In the genomic region with DNA sequence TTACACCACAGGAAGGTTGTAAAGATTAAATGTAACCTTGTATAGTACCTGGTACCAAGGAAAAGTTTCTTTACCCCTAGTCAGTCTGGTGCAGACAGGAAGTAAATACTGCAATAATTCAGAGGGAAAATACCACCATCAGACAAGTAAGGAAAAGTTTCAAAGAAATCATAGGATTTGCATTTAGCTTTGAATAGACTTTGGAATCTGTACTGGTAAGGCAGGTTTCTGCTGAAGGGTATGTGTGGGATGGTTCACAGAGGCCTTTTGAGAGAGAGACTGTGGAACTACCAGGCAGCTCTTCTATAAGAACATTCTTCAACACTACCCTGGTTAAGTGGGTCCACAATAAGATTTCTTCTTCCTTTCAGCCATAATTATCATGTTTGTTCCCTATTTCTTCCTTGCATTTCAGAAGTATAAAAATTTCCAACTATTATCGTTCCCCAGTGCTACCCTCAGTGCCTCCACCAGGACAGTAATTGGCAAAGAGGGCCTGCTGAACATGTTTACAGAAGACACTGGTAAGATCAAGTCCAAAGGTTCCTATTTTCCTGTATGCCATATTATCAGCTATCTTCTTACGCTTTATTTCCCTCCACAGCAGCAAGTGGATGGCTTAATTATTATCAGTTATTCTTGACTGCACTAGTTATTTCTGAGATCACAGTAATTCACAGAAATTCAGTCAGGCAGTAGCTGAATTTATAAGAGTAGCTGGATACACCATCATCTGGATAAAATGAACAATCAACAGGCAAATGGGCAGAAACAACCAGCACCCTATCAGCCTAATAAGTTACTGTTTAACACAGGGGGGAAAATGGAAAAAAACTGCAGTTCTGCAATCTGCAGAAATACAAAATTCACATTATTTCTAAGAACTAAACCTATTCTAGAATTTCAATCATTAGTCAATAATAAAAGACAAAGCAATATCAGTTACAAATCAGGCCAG, we compare ENCODE assay signal across 19 cellular contexts. TPM values are rescaled to one million over a fixed set of nuclear protein-coding genes. Genes with fewer than 3 reads are reported as not detected.
DNase-seq lines count a peak whose midpoint lies in the region; ATAC-seq, FAIRE-seq and TF ChIP-seq lines count a peak whose summit lies in the region.
"Had no signal": no experiment of that assay in that cellular context is flagged by ENCODE, and none has a peak within 500 bp of the region (broad histone marks: within the 10 kb centered on the region; RNA-seq: fewer than 3 reads in every experiment).

No MANE protein-coding gene starts in this region.

- H3K9me3 Mint-ChIP-seq in Calu3 (ENCODE audit: low read depth, unreplicated experiment): no peaks in the 10 kb centered on the region
- no peaks in the 10 kb centered on the region for H3K9me3 Mint-ChIP-seq in stimulated activated effector memory CD8-positive, alpha-beta T cell treated with anti-CD3 and anti-CD28 coated beads, Interleukin-12 subunit alpha, Interleukin-12 subunit beta, amount 100 ng/mL, for 72 hours
- H3K9me3 Mint-ChIP-seq: activated naive CD4-positive, alpha-beta T cell treated with anti-CD3 and anti-CD28 coated beads, Interleukin-2, amount 10 ng/mL, durations not matched to agents 7 days and 5 days; naive thymus-derived CD4-positive, alpha-beta T cell had no signal

- POLR2A ChIA-PET in HepG2 (lab: Yijun Ruan, JAX): interaction anchor here (0.6 to 1.4 kb wide), 2 partner anchors 9 to 49 kb away, joined by 3 to 4 read pairs; partner anchors contain the start of gene PITPNB

- no peak for TF ChIP-seq POLR2A in HepG2 (IDR thresholded peaks at IDR 0.05; ENCODE audit: insufficient read depth in 1 of 2, low read depth in 2 of 2, low read length in 2 of 2)

- H3K27me3 ChIP-seq in HepG2 (ENCODE audit: control insufficient read depth in 1 of 2, insufficient read depth in 2 of 2, low read length in 2 of 2) (no peaks in the 10 kb centered on the region), SJCRH30 (no peaks in the 10 kb centered on the region)

- peaks cover 44% of the 10 kb centered on the region for H3K36me3 Mint-ChIP-seq in Calu3 (ENCODE audit: insufficient read depth, unreplicated experiment)
- H3K36me3 Mint-ChIP-seq in stimulated activated effector memory CD8-positive, alpha-beta T cell treated with anti-CD3 and anti-CD28 coated beads, Interleukin-12 subunit alpha, Interleukin-12 subunit beta, amount 100 ng/mL, for 72 hours: peaks cover 91% of the 10 kb centered on the region

- no peak for TF ChIP-seq RAD21 in HepG2 (CRISPR knock-in tag; IDR thresholded peaks at IDR 0.05)

- in situ Hi-C loops in HepG2 (cut with HindIII; ENCODE audit: extremely low pct_ligation_motif_present, low pct_unique_long_range_greater_than_20kb): no loop called here

- peaks cover 68% of the 10 kb centered on the region for H3K4me1 ChIP-seq in HepG2 (ENCODE audit: insufficient read depth, low read length)
- H3K4me1 ChIP-seq in SJCRH30: peaks cover 21% of the 10 kb centered on the region
- H3K4me1 ChIP-seq: prostate gland had no signal

- no peak for TF ChIP-seq CTCF in Calu3 (IDR thresholded peaks at IDR 0.05; ENCODE audit: unreplicated experiment)
- no peak for TF ChIP-seq CTCF in HepG2 (CRISPR knock-in tag; IDR thresholded peaks at IDR 0.05)

- H3K4me2 ChIP-seq in HepG2 (ENCODE audit: low read depth, low read length): peak overlapping the region; percentile 68
- H3K4me2 ChIP-seq: SK-N-SH had no signal

- ATAC-seq in HepG2 (peak; percentile 94), GM21367 (IDR thresholded peaks at IDR 0.05; ENCODE audit: unreplicated experiment) (no peak)
- ATAC-seq in stimulated activated effector memory CD8-positive, alpha-beta T cell treated with anti-CD3 and anti-CD28 coated beads, Interleukin-12 subunit alpha, Interleukin-12 subunit beta, amount 100 ng/mL, for 72 hours: no peak
- ATAC-seq: naive thymus-derived CD4-positive, alpha-beta T cell had no signal

- TF ChIP-seq EP300 in HepG2 (IDR thresholded peaks at IDR 0.05; ENCODE audit: low read depth in 2 of 2, low read length in 2 of 2): peak in 1 of 2 experiments; percentile 14; a peak in 1 of 4 replicates
- TF ChIP-seq EP300 in HepG2 (CRISPR knock-in tag; IDR thresholded peaks at IDR 0.05; ENCODE audit: borderline replicate concordance): no peak

- H3K4me3 Mint-ChIP-seq in Calu3 (ENCODE audit: low read depth, unreplicated experiment): peak overlapping the region; percentile 8
- no peak overlapping the region for H3K4me3 Mint-ChIP-seq in stimulated activated effector memory CD8-positive, alpha-beta T cell treated with anti-CD3 and anti-CD28 coated beads, Interleukin-12 subunit alpha, Interleukin-12 subunit beta, amount 100 ng/mL, for 72 hours
- H3K4me3 Mint-ChIP-seq: activated naive CD4-positive, alpha-beta T cell treated with anti-CD3 and anti-CD28 coated beads, Interleukin-2, amount 10 ng/mL, durations not matched to agents 7 days and 5 days; naive thymus-derived CD4-positive, alpha-beta T cell had no signal

- FAIRE-seq in HepG2 (lab: Jason Lieb, UNC): peak; percentile 66
- FAIRE-seq: bronchial epithelial cell had no signal

- peaks cover 4 to 27% of the 10 kb centered on the region in 2 experiments; a peak in 4 of 5 replicates for H3K36me3 ChIP-seq in HepG2 (replicated peaks in 1 of 2; ENCODE audit: control insufficient read depth in 1 of 2, insufficient read depth in 2 of 2, low read length in 2 of 2)
- peaks cover 53% of the 10 kb centered on the region for H3K36me3 ChIP-seq in SJCRH30
- H3K36me3 ChIP-seq: prostate gland had no signal

- H3K79me2 ChIP-seq in HepG2 (ENCODE audit: insufficient read depth, low read length): peaks cover 11% of the 10 kb centered on the region

- no peaks in the 10 kb centered on the region for H3K27me3 Mint-ChIP-seq in Calu3 (ENCODE audit: unreplicated experiment)
- H3K27me3 Mint-ChIP-seq: activated naive CD4-positive, alpha-beta T cell treated with anti-CD3 and anti-CD28 coated beads, Interleukin-2, amount 10 ng/mL, durations not matched to agents 7 days and 5 days; naive thymus-derived CD4-positive, alpha-beta T cell had no signal

- BruUV-seq in Calu3 (replicated peaks; lab: Mats Ljungman, UMichigan) (no TSS peak), HepG2 (replicated peaks; lab: Mats Ljungman, UMichigan) (TSS peak; percentile 90)

- peak; percentile 37 for DNase-seq in Calu3
- DNase-seq in amniotic epithelial cell (ENCODE audit: low read depth): peak; percentile 45
- peak; percentile 68 for DNase-seq in HepG2 (ENCODE audit: low spot score)
- DNase-seq in stimulated activated effector memory CD8-positive, alpha-beta T cell treated with anti-CD3 and anti-CD28 coated beads, Interleukin-12 subunit alpha, Interleukin-12 subunit beta, amount 100 ng/mL, for 72 hours (ENCODE audit: low spot score in 2 of 2): no peak
- DNase-seq in NCI-H1694 (lab: John Stamatoyannopoulos, UW): no peak
- no peak for DNase-seq in SJCRH30
- DNase-seq: activated CD4-positive, alpha-beta T cell treated with anti-CD3 and anti-CD28 coated beads for 48 hours; activated CD8-positive, alpha-beta memory T cell treated with anti-CD3 and anti-CD28 coated beads, Interleukin-2, amount 50 U/mL, for 4 hours; activated naive CD4-positive, alpha-beta T cell treated with anti-CD3 and anti-CD28 coated beads, Interleukin-2, amount 10 ng/mL, durations not matched to agents 7 days and 5 days; AML-193; effector CD4-positive, alpha-beta T cell; hippocampal formation; naive thymus-derived CD4-positive, alpha-beta T cell; NCI-H187 treated with DMSO at 0.1 percent for 48 hours; NCI-H524; SK-N-SH had no signal

- CTCF ChIA-PET in Calu3 (lab: Charles Lee) (interaction anchor here (0.5 to 1.0 kb wide), 3 partner anchors 13 to 336 kb away, joined by 3 to 7 read pairs (median 3); no protein-coding TSS in a partner anchor), HepG2 (lab: Yijun Ruan, JAX; ENCODE audit: low intra/inter-chr PET ratio, low total read pairs) (interaction anchor here (0.6 kb wide), 1 partner anchor 10 kb away, joined by 3 read pairs; no protein-coding TSS in a partner anchor)

- 12% methylated on average over 2 of the region's 2 CpGs for WGBS in HepG2 (ENCODE audit: low lambda C conversion rate)

- H2AFZ ChIP-seq in HepG2 (ENCODE audit: low read length): no peak overlapping the region

- H3K27ac ChIP-seq in HepG2 (ENCODE audit: extremely low read length, insufficient read depth, low read length): peak overlapping the region; percentile 78
- no peak overlapping the region for H3K27ac ChIP-seq in SJCRH30
- H3K27ac ChIP-seq: prostate gland had no signal

- no peaks in the 10 kb centered on the region for H3K9me3 ChIP-seq in HepG2 (ENCODE audit: low read length)
- H3K9me3 ChIP-seq in SJCRH30 (replicated peaks): no peaks in the 10 kb centered on the region
- H3K9me3 ChIP-seq: prostate gland, SK-N-SH had no signal

- H3K27ac Mint-ChIP-seq in Calu3 (ENCODE audit: unreplicated experiment): peak overlapping the region; percentile 95
- peak overlapping the region; percentile 64 for H3K27ac Mint-ChIP-seq in stimulated activated effector memory CD8-positive, alpha-beta T cell treated with anti-CD3 and anti-CD28 coated beads, Interleukin-12 subunit alpha, Interleukin-12 subunit beta, amount 100 ng/mL, for 72 hours
- H3K27ac Mint-ChIP-seq: activated naive CD4-positive, alpha-beta T cell treated with anti-CD3 and anti-CD28 coated beads, Interleukin-2, amount 10 ng/mL, durations not matched to agents 7 days and 5 days had no signal

- H3K4me3 ChIP-seq in HepG2 (replicated peaks in 1 of 3; ENCODE audit: insufficient read depth in 1 of 3, low read depth in 2 of 3, low read length in 3 of 3) (peak overlapping the region in 2 of 3 experiments; percentile 20 to 26; a peak in 4 of 6 replicates), SJCRH30 (no peak overlapping the region)
- H3K4me3 ChIP-seq: prostate gland had no signal

- H3K4me1 Mint-ChIP-seq in Calu3 (ENCODE audit: low read depth, unreplicated experiment): peaks cover 60% of the 10 kb centered on the region
- H3K4me1 Mint-ChIP-seq in stimulated activated effector memory CD8-positive, alpha-beta T cell treated with anti-CD3 and anti-CD28 coated beads, Interleukin-12 subunit alpha, Interleukin-12 subunit beta, amount 100 ng/mL, for 72 hours: peaks cover 46% of the 10 kb centered on the region

- intact Hi-C loops in Calu3 (cut with micrococcal nuclease; ENCODE audit: unreplicated experiment): no loop called here
- intact Hi-C loops in HepG2 (cut with micrococcal nuclease; ENCODE audit: unreplicated experiment): no loop called here

- no peaks in the 10 kb centered on the region for H4K20me1 ChIP-seq in HepG2 (ENCODE audit: insufficient read depth, low read length)

- peak overlapping the region; percentile 32 for H3K9ac ChIP-seq in HepG2 (ENCODE audit: insufficient read depth, low read depth, low read length)
- H3K9ac ChIP-seq: SK-N-SH had no signal

RNA-seq across cellular contexts. Expression of gene PITPNB, which starts 48.5 kb away (rescaled TPM):
- 136 and 154 TPM in 2 replicates for total RNA-seq in Calu3 (2022)
- total RNA-seq in HepG2 (2016; rRNA removed; fragmentation: Illumina TruSeq; extraction: Trizol): 17.0 and 40.7 TPM in 2 replicates
- 23.7 and 24.5 TPM in 2 replicates for total RNA-seq in HepG2 (2016; cell fraction: cytosol; rRNA removed; fragmentation: Illumina TruSeq; extraction: Trizol; ENCODE audit: low read depth)
- 17.3 and 36.3 TPM in 2 replicates for total RNA-seq in HepG2 (2016; cell fraction: insoluble cytoplasmic fraction; rRNA removed; fragmentation: Illumina TruSeq; extraction: Trizol)
- total RNA-seq in HepG2 (2016; cell fraction: membrane; rRNA removed; fragmentation: Illumina TruSeq; extraction: Trizol): 17.7 and 19.6 TPM in 2 replicates
- total RNA-seq in HepG2 (2016; cell fraction: nucleus; rRNA removed; fragmentation: Illumina TruSeq; extraction: Trizol): 30.0 and 32.6 TPM in 2 replicates
- 28.1 and 30.1 TPM in 2 replicates for polyA plus RNA-seq in HepG2 (2011; rRNA removed)
- polyA plus RNA-seq in HepG2 (2011; cell fraction: cytosol; rRNA removed): 12.4 and 18.9 TPM in 2 replicates
- 12.4 and 19.6 TPM in 2 replicates for polyA plus RNA-seq in HepG2 (2011; cell fraction: nucleus; rRNA removed)
- polyA plus RNA-seq in HepG2 (2012): 34.7 and 41.5 TPM in 2 replicates
- polyA plus RNA-seq in HepG2 (2016; cell fraction: cytosol; fragmentation: Illumina TruSeq; extraction: Trizol; ENCODE audit: low read depth): 4.7 and 4.8 TPM in 2 replicates
- polyA plus RNA-seq in HepG2 (2016; cell fraction: insoluble cytoplasmic fraction; fragmentation: Illumina TruSeq; extraction: Trizol; ENCODE audit: low read depth): 82.4 and 83.3 TPM in 2 replicates
- polyA plus RNA-seq in HepG2 (2016; cell fraction: membrane; fragmentation: Illumina TruSeq; extraction: Trizol; ENCODE audit: low read depth): 12.6 and 14.2 TPM in 2 replicates
- 48.7 and 48.8 TPM in 2 replicates for polyA plus RNA-seq in HepG2 (2016; cell fraction: nucleus; fragmentation: Illumina TruSeq; extraction: Trizol; ENCODE audit: insufficient read depth, low read depth)
- 19.2 and 28.5 TPM in 2 replicates for polyA minus RNA-seq in HepG2 (2011; rRNA and poly(A)+ RNA removed; ENCODE audit: low replicate concordance)
- polyA minus RNA-seq in HepG2 (2011; cell fraction: cytosol; rRNA and poly(A)+ RNA removed): 16.3 and 22.9 TPM in 2 replicates
- 58.1 and 64.4 TPM in 2 replicates for polyA minus RNA-seq in HepG2 (2011; cell fraction: nucleus; rRNA and poly(A)+ RNA removed)
- total RNA-seq in SJCRH30 (2014; rRNA removed; shearing (Covaris generic)): 38.3 and 46.2 TPM in 2 replicates

Comparison
In these comparisons a context has a peak if more than half of its experiments do, and no peak if none do; other contexts are left out.
1. DNase-seq: peak in Calu3 (single experiment), amniotic epithelial cell (single experiment) and HepG2 (single experiment); none in stimulated activated effector memory CD8-positive, alpha-beta T cell treated with anti-CD3 and anti-CD28 coated beads, Interleukin-12 subunit alpha, Interleukin-12 subunit beta, amount 100 ng/mL, for 72 hours (0 of 2), NCI-H1694 (single experiment) and SJCRH30 (0 of 2).